13 cellular contexts compared by ENCODE assay signal in genomic region chr17:78022425-78022824, GRCh38.
"Had no signal": no experiment of that assay in that cellular context is flagged by ENCODE, and none has a peak within 500 bp of the region (broad histone marks: within the 10 kb centered on the region; RNA-seq: fewer than 3 reads in every experiment).

No MANE protein-coding gene starts in this region.

- ATAC-seq: effector memory CD8-positive, alpha-beta T cell; left colon had no signal

- H3K27me3 ChIP-seq: adrenal gland, thyroid gland had no signal

- H3K36me3 ChIP-seq: adrenal gland, thyroid gland had no signal

- H3K9me3 ChIP-seq: adrenal gland, thyroid gland had no signal

- FAIRE-seq: urothelium cell line had no signal

- H3K4me3 ChIP-seq: adrenal gland, thyroid gland had no signal

- H3K27ac ChIP-seq: adrenal gland, epithelial cell of prostate, parathyroid adenoma, thyroid gland, WERI-Rb-1 had no signal

- DNase-seq: activated CD4-positive, alpha-beta T cell treated with anti-CD3 and anti-CD28 coated beads for 4 hours; activated CD8-positive, alpha-beta memory T cell treated with anti-CD3 and anti-CD28 coated beads for 24 hours; activated gamma-delta T cell; adrenal gland; effector memory CD8-positive, alpha-beta T cell; left colon; naive B cell; T1000; thyroid gland; WERI-Rb-1 had no signal

- H2AFZ ChIP-seq: parathyroid adenoma had no signal

- H3K9ac ChIP-seq: parathyroid adenoma had no signal

- H3K4me1 ChIP-seq: adrenal gland, parathyroid adenoma, thyroid gland had no signal
